11 cellular contexts compared by ENCODE assay signal in the genomic region with DNA sequence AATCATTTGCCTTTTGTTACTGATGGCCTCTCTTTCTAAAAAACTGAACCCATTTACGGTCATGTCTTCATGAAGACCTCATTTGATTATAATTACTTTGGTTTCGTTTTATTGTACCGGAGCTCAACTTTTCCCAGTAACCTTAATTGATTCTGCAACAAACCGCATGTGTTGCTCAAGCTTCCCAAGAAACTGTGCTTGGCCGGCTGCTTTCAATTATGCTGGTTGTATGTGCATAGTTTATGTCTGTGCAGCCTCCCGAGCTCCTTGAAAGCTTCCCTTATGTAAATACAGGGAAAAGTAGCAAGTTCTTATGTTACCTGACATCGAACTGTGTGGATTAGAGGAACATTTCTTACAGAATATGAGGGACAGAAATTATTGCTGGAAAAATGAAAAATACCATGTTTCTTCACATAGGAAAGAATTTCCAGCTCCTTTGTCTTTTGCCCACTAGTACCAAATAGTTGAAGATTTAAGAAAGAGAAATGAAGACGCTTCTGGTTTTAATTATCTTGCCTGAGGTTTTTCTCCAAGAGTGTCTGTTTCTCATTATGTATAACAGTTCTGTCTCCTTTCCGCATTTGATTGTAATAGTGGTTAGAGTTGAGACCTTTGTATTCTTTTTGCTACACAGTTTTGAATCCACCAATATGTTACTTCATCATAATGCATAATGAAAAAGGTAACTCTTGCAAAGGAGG.
DNase-seq lines count a peak whose midpoint lies in the region; ATAC-seq, FAIRE-seq and TF ChIP-seq lines count a peak whose summit lies in the region.
"Had no signal": no experiment of that assay in that cellular context is flagged by ENCODE, and none has a peak within 500 bp of the region (broad histone marks: within the 10 kb centered on the region; RNA-seq: fewer than 3 reads in every experiment).

No MANE protein-coding gene starts in this region.

- H3K36me3 Mint-ChIP-seq in activated T-cell treated with anti-CD3 and anti-CD28 coated beads, Interleukin-2, amount 50 U/mL, for 24 hours (ENCODE audit: low read depth) = no peaks in the 10 kb centered on the region
- H3K36me3 Mint-ChIP-seq: stimulated activated naive B cell treated with anti-CD40 and anti-IgM and Interleukin-4, amounts not matched to agents 10 μg/mL and 1 μg/mL and 100 μg/mL, for 72 hours had no signal

- no peaks in the 10 kb centered on the region for H3K4me1 ChIP-seq in parathyroid adenoma

- peak overlapping the region; percentile 52 for H3K27ac ChIP-seq in parathyroid adenoma

- no peaks in the 10 kb centered on the region for H3K79me2 ChIP-seq in parathyroid adenoma

- H3K36me3 ChIP-seq in parathyroid adenoma (ENCODE audit: control insufficient read depth, insufficient read depth, low read length) = no peaks in the 10 kb centered on the region

- no peak overlapping the region for H3K27ac Mint-ChIP-seq in activated T-cell treated with anti-CD3 and anti-CD28 coated beads, Interleukin-2, amount 50 U/mL, for 24 hours
- H3K27ac Mint-ChIP-seq: activated naive CD8-positive, alpha-beta T cell treated with anti-CD3 and anti-CD28 coated beads, Interleukin-2, amount 10 ng/mL, durations not matched to agents 7 days and 5 days; stimulated activated naive B cell treated with anti-CD40 and anti-IgM and Interleukin-4, amounts not matched to agents 10 μg/mL and 1 μg/mL and 100 μg/mL, for 72 hours had no signal

- H3K9ac ChIP-seq in parathyroid adenoma = no peak overlapping the region

- peaks cover 6% of the 10 kb centered on the region for H3K4me1 Mint-ChIP-seq in activated T-cell treated with anti-CD3 and anti-CD28 coated beads, Interleukin-2, amount 50 U/mL, for 24 hours (ENCODE audit: low read depth)

- H3K9me3 Mint-ChIP-seq in activated T-cell treated with anti-CD3 and anti-CD28 coated beads, Interleukin-2, amount 50 U/mL, for 24 hours = no peaks in the 10 kb centered on the region
- H3K9me3 Mint-ChIP-seq: activated naive CD8-positive, alpha-beta T cell treated with anti-CD3 and anti-CD28 coated beads, Interleukin-2, amount 10 ng/mL, durations not matched to agents 7 days and 5 days; stimulated activated naive B cell treated with anti-CD40 and anti-IgM and Interleukin-4, amounts not matched to agents 10 μg/mL and 1 μg/mL and 100 μg/mL, for 72 hours had no signal

- peak; percentile 79 for FAIRE-seq in RCC 7860 (lab: Jason Lieb, UNC)

- H2AFZ ChIP-seq in parathyroid adenoma = no peak overlapping the region

- H3K4me2 ChIP-seq in parathyroid adenoma (ENCODE audit: low read length) = no peak overlapping the region

- ATAC-seq in GM18861 (IDR thresholded peaks at IDR 0.05; ENCODE audit: unreplicated experiment) = no peak
- ATAC-seq: stimulated activated naive B cell treated with anti-CD40 and anti-IgM and Interleukin-4, amounts not matched to agents 10 μg/mL and 1 μg/mL and 100 μg/mL, for 72 hours had no signal

- H3K9me3 ChIP-seq in parathyroid adenoma (ENCODE audit: control insufficient read depth, low read length) = no peaks in the 10 kb centered on the region

- peak; percentile 96 for DNase-seq in AG09319 (ENCODE audit: extremely low read depth, low read depth)
- peak; percentile 36 for DNase-seq in RCC 7860 (ENCODE audit: low spot score)
- peak; percentile 97 for DNase-seq in fibroblast of mammary gland (ENCODE audit: low read depth)
- DNase-seq in NCI-H510A treated with DMSO at 0.1 percent for 48 hours (lab: John Stamatoyannopoulos, UW) = no peak
- DNase-seq in activated T-cell treated with anti-CD3 and anti-CD28 coated beads, Interleukin-2, amount 50 U/mL, for 24 hours = no peak
- no peak for DNase-seq in activated CD4-positive, CD25-positive, alpha-beta regulatory T cell treated with anti-CD3 and anti-CD28 coated beads, Interleukin-2, amount 50 U/mL, for 72 hours
- DNase-seq: activated naive CD8-positive, alpha-beta T cell treated with anti-CD3 and anti-CD28 coated beads, Interleukin-2, amount 10 ng/mL, durations not matched to agents 7 days and 5 days; mesendoderm; stimulated activated naive B cell treated with anti-CD40 and anti-IgM and Interleukin-4, amounts not matched to agents 10 μg/mL and 1 μg/mL and 100 μg/mL, for 72 hours had no signal

- H3K4me3 ChIP-seq in fibroblast of mammary gland (ENCODE audit: control insufficient read depth, low read depth, low read length) (peak overlapping the region; percentile 38), parathyroid adenoma (ENCODE audit: low read depth, low read length) (peak overlapping the region; percentile 13)

- H3K4me3 Mint-ChIP-seq in activated T-cell treated with anti-CD3 and anti-CD28 coated beads, Interleukin-2, amount 50 U/mL, for 24 hours = no peak overlapping the region
- H3K4me3 Mint-ChIP-seq: activated naive CD8-positive, alpha-beta T cell treated with anti-CD3 and anti-CD28 coated beads, Interleukin-2, amount 10 ng/mL, durations not matched to agents 7 days and 5 days; stimulated activated naive B cell treated with anti-CD40 and anti-IgM and Interleukin-4, amounts not matched to agents 10 μg/mL and 1 μg/mL and 100 μg/mL, for 72 hours had no signal

- no peak for TF ChIP-seq CTCF in AG09319 (IDR thresholded peaks at IDR 0.05; ENCODE audit: low read depth, low read length)
- TF ChIP-seq CTCF in fibroblast of mammary gland (conservative IDR thresholded peaks at IDR 0.05; ENCODE audit: control insufficient read depth, insufficient read depth, low read depth, low read length) = no peak
- no peak for TF ChIP-seq CTCF in parathyroid adenoma (IDR thresholded peaks at IDR 0.05)

- H3K27me3 ChIP-seq in parathyroid adenoma (ENCODE audit: control insufficient read depth, insufficient read depth, low read length) = no peaks in the 10 kb centered on the region

- H3K27me3 Mint-ChIP-seq in activated T-cell treated with anti-CD3 and anti-CD28 coated beads, Interleukin-2, amount 50 U/mL, for 24 hours = peaks cover 24% of the 10 kb centered on the region

Comparison
In these comparisons a context has a peak if more than half of its experiments do, and no peak if none do; other contexts are left out.
1. DNase-seq: peak in AG09319 (single experiment), RCC 7860 (single experiment) and fibroblast of mammary gland (single experiment); none in NCI-H510A treated with DMSO at 0.1 percent for 48 hours (single experiment), activated T-cell treated with anti-CD3 and anti-CD28 coated beads, Interleukin-2, amount 50 U/mL, for 24 hours (single experiment) and activated CD4-positive, CD25-positive, alpha-beta regulatory T cell treated with anti-CD3 and anti-CD28 coated beads, Interleukin-2, amount 50 U/mL, for 72 hours (single experiment).